ENCODE assay signal across 18 cellular contexts in the genomic region with DNA sequence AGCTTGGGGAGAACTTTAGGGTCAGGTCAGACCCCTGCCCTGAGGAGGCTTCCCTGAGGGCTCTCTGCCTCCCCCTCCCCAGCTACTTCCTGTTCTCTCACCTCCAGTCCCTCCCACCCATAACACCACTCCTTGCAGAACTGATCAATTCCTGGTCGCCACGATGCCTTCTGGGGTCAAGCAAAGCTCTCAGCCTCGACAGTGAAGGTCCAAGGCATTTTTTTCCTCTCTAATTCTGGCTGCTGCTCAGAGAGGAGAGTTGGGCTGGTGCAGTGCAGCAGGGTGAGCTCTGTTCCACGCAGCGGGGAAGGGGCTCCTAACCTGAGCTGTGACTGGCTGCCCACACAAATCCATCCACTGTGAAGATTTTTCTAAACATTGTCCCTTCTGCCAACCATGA.
A peak's percentile ranks its signal among the peaks of the same experiment; 100 is the strongest.
DNase-seq lines count a peak whose midpoint lies in the region; ATAC-seq and TF ChIP-seq lines count a peak whose summit lies in the region.
"Had no signal": no experiment of that assay in that cellular context is flagged by ENCODE, and none has a peak within 500 bp of the region (broad histone marks: within the 10 kb centered on the region; RNA-seq: fewer than 3 reads in every experiment).

No MANE protein-coding gene starts in this region.

- H3K4me1 Mint-ChIP-seq in chondrocyte (ENCODE audit: low read depth) = no peaks in the 10 kb centered on the region
- H3K4me1 Mint-ChIP-seq in natural killer cell treated with Interleukin-12 subunit alpha and Interleukin-12 subunit beta and Interleukin-15 and Interleukin-18, amount 100 ng/mL, for 72 hours (ENCODE audit: low read depth in 2 of 2) = no peaks in the 10 kb centered on the region

- intact Hi-C loops in spleen (cut with DNase I; ENCODE audit: low total_unique reads) = no loop called here

- no peak for TF ChIP-seq CTCF in Peyer's patch (IDR thresholded peaks at IDR 0.05)
- TF ChIP-seq CTCF in chondrocyte (IDR thresholded peaks at IDR 0.05) = no peak
- no peak for TF ChIP-seq CTCF in spleen (IDR thresholded peaks at IDR 0.05 in 8 of 11, conservative IDR thresholded peaks at IDR 0.05 in 3 of 11)

- DNase-seq in Peyer's patch (peak in 2 of 3 donors; percentile 17 to 23), chondrocyte (ENCODE audit: low spot score) (peak; percentile 44), mesenteric fat pad (ENCODE audit: low spot score) (peak; percentile 24), spleen (peak; percentile 30), T-helper 9 cell (no peak)
- DNase-seq in natural killer cell treated with Interleukin-12 subunit alpha and Interleukin-12 subunit beta and Interleukin-15 and Interleukin-18, amount 100 ng/mL, for 72 hours (ENCODE audit: low spot score) = no peak
- no peak for DNase-seq in stimulated activated CD4-positive, alpha-beta T cell treated with anti-CD3 and anti-CD28 coated beads, Interleukin-4, amount 100 ng/mL, for 24 hours
- DNase-seq: Calu3; CD8-positive, alpha-beta T cell; GF-D8; H7; IMR-90; Karpas-422; NCI-H1417 treated with DMSO at 0.1 percent for 48 hours; NCI-H1930; NCI-H526; PC-9 had no signal

- no peak overlapping the region for H3K4me3 ChIP-seq in Peyer's patch
- no peak overlapping the region for H3K4me3 ChIP-seq in spleen
- H3K4me3 ChIP-seq: BLaER1 treated with 17β-estradiol and CSF1 and Interleukin-3, amounts not matched to agents 10 nM and 100 nM; PC-9 had no signal

- WGBS in spleen, 5 donors = 70 to 84% (median 78%) methylated on average over 5 of the region's 5 CpGs

- H3K9me3 ChIP-seq in Peyer's patch = no peaks in the 10 kb centered on the region
- no peaks in the 10 kb centered on the region for H3K9me3 ChIP-seq in spleen
- H3K9me3 ChIP-seq: BLaER1 treated with 17β-estradiol and CSF1 and Interleukin-3, amounts not matched to agents 10 nM and 100 nM had no signal

- H3K9me3 Mint-ChIP-seq in chondrocyte (ENCODE audit: low read depth) = peaks cover 2% of the 10 kb centered on the region
- H3K9me3 Mint-ChIP-seq in natural killer cell treated with Interleukin-12 subunit alpha and Interleukin-12 subunit beta and Interleukin-15 and Interleukin-18, amount 100 ng/mL, for 72 hours = no peaks in the 10 kb centered on the region
- H3K9me3 Mint-ChIP-seq: CD8-positive, alpha-beta T cell had no signal

- H3K27me3 ChIP-seq in Peyer's patch (no peaks in the 10 kb centered on the region), spleen (replicated peaks in 1 of 7) (peaks cover 0 to 51% (median 0%) of the 10 kb centered on the region in 7 donors)
- H3K27me3 ChIP-seq: BLaER1 treated with 17β-estradiol and CSF1 and Interleukin-3, amounts not matched to agents 10 nM and 100 nM had no signal

- ATAC-seq in natural killer cell treated with Interleukin-12 subunit alpha and Interleukin-12 subunit beta and Interleukin-15 and Interleukin-18, amount 100 ng/mL, for 72 hours = no peak
- ATAC-seq: CD8-positive, alpha-beta T cell had no signal

- peaks cover 4% of the 10 kb centered on the region for H3K27me3 Mint-ChIP-seq in chondrocyte (ENCODE audit: low read depth)
- H3K27me3 Mint-ChIP-seq in natural killer cell treated with Interleukin-12 subunit alpha and Interleukin-12 subunit beta and Interleukin-15 and Interleukin-18, amount 100 ng/mL, for 72 hours = peaks cover 0 to 3% of the 10 kb centered on the region in 2 donors

- no peaks in the 10 kb centered on the region for H3K4me1 ChIP-seq in Peyer's patch
- no peaks in the 10 kb centered on the region for H3K4me1 ChIP-seq in spleen
- H3K4me1 ChIP-seq: BLaER1 treated with 17β-estradiol and CSF1 and Interleukin-3, amounts not matched to agents 10 nM and 100 nM had no signal

- no peak for TF ChIP-seq POLR2A in Peyer's patch (IDR thresholded peaks at IDR 0.05)
- no peak for TF ChIP-seq POLR2A in spleen (IDR thresholded peaks at IDR 0.05)

- H3K27ac ChIP-seq in Peyer's patch = no peak overlapping the region
- no peak overlapping the region for H3K27ac ChIP-seq in spleen
- H3K27ac ChIP-seq: BLaER1 treated with 17β-estradiol and CSF1 and Interleukin-3, amounts not matched to agents 10 nM and 100 nM; PC-9 had no signal

- H3K36me3 ChIP-seq in Peyer's patch (no peaks in the 10 kb centered on the region), spleen (no peaks in the 10 kb centered on the region)
- H3K36me3 ChIP-seq: BLaER1 treated with 17β-estradiol and CSF1 and Interleukin-3, amounts not matched to agents 10 nM and 100 nM had no signal

- no peak overlapping the region for H3K27ac Mint-ChIP-seq in chondrocyte (ENCODE audit: unreplicated experiment)
- no peak overlapping the region for H3K27ac Mint-ChIP-seq in natural killer cell treated with Interleukin-12 subunit alpha and Interleukin-12 subunit beta and Interleukin-15 and Interleukin-18, amount 100 ng/mL, for 72 hours
- H3K27ac Mint-ChIP-seq: CD8-positive, alpha-beta T cell had no signal

- no peaks in the 10 kb centered on the region for H3K36me3 Mint-ChIP-seq in chondrocyte (ENCODE audit: low read depth)
- no peaks in the 10 kb centered on the region for H3K36me3 Mint-ChIP-seq in natural killer cell treated with Interleukin-12 subunit alpha and Interleukin-12 subunit beta and Interleukin-15 and Interleukin-18, amount 100 ng/mL, for 72 hours
- H3K36me3 Mint-ChIP-seq: CD8-positive, alpha-beta T cell had no signal

- H3K4me3 Mint-ChIP-seq in chondrocyte (ENCODE audit: unreplicated experiment) = no peak overlapping the region
- no peak overlapping the region for H3K4me3 Mint-ChIP-seq in natural killer cell treated with Interleukin-12 subunit alpha and Interleukin-12 subunit beta and Interleukin-15 and Interleukin-18, amount 100 ng/mL, for 72 hours
- H3K4me3 Mint-ChIP-seq: CD8-positive, alpha-beta T cell had no signal

Comparison
In these comparisons a context has a peak if more than half of its experiments do, and no peak if none do; other contexts are left out.
1. DNase-seq: peak in Peyer's patch (2 of 3), chondrocyte (single experiment), mesenteric fat pad (single experiment) and spleen (single experiment); none in T-helper 9 cell (single experiment), natural killer cell treated with Interleukin-12 subunit alpha and Interleukin-12 subunit beta and Interleukin-15 and Interleukin-18, amount 100 ng/mL, for 72 hours (single experiment) and stimulated activated CD4-positive, alpha-beta T cell treated with anti-CD3 and anti-CD28 coated beads, Interleukin-4, amount 100 ng/mL, for 24 hours (single experiment).